Comparison of ENCODE assay signal across 1 cellular context in genomic region chr7:101586078-101586941, GRCh38.
TF ChIP-seq lines count a peak whose summit lies in the region.

No MANE protein-coding gene starts in this region.

TF ChIP-seq in K562, 482 proteins besides CTCF, POLR2A, EP300 and RAD21 (continued from another document):
- TF ChIP-seq CHD7 (IDR thresholded peaks at IDR 0.05; ENCODE audit: low read depth, low read length) (no peak), CBX8 (IDR thresholded peaks at IDR 0.05; ENCODE audit: borderline replicate concordance, extremely low read depth, low read depth, low read length, poor library complexity, severe bottlenecking) (no peak), U2AF2 (optimal IDR thresholded peaks at IDR 0.05; ENCODE audit: low read depth, low read length) (no peak), WHSC1 (IDR thresholded peaks at IDR 0.05; ENCODE audit: low read length) (no peak), ZNF408 (CRISPR knock-in tag; IDR thresholded peaks at IDR 0.05; ENCODE audit: low read depth) (no peak), ESRRA (IDR thresholded peaks at IDR 0.05; ENCODE audit: borderline replicate concordance, low read depth) (no peak), ZNF586 (CRISPR knock-in tag; conservative IDR thresholded peaks at IDR 0.05) (no peak), JUND (IDR thresholded peaks at IDR 0.05; ENCODE audit: borderline replicate concordance, low read depth, low read length) (no peak), JUND (tag; IDR thresholded peaks at IDR 0.05; ENCODE audit: borderline replicate concordance, low read depth, low read length) (no peak), ZNF124 (CRISPR knock-in tag; IDR thresholded peaks at IDR 0.05) (no peak), NR2C2 (CRISPR knock-in tag; IDR thresholded peaks at IDR 0.05) (no peak), NR2C2 (tag; IDR thresholded peaks at IDR 0.05) (no peak), KDM2B (CRISPR knock-in tag; IDR thresholded peaks at IDR 0.05) (no peak), THRB (CRISPR knock-in tag; conservative IDR thresholded peaks at IDR 0.05) (no peak), NFIC (IDR thresholded peaks at IDR 0.05) (no peak), MBD1 (CRISPR knock-in tag; IDR thresholded peaks at IDR 0.05) (no peak), STAT6 (CRISPR knock-in tag; IDR thresholded peaks at IDR 0.05) (no peak), ZNF518B (CRISPR knock-in tag; IDR thresholded peaks at IDR 0.05) (no peak), JUN (IDR thresholded peaks at IDR 0.05; ENCODE audit: borderline replicate concordance, low read depth, low read length) (no peak), JUN (CRISPR knock-in tag; IDR thresholded peaks at IDR 0.05; ENCODE audit: borderline replicate concordance) (no peak), RUNX1 (IDR thresholded peaks at IDR 0.05; ENCODE audit: low read depth) (no peak), CCAR2 (IDR thresholded peaks at IDR 0.05; ENCODE audit: low read depth, low read length) (no peak), PHB (CRISPR knock-in tag; IDR thresholded peaks at IDR 0.05) (no peak), BCOR (IDR thresholded peaks at IDR 0.05) (peak; percentile 78), NONO (IDR thresholded peaks at IDR 0.05; ENCODE audit: low read depth in 2 of 2, low read length in 1 of 2) (no peak), SUPT5H (IDR thresholded peaks at IDR 0.05) (no peak), RCOR1 (IDR thresholded peaks at IDR 0.05; ENCODE audit: borderline replicate concordance in 1 of 2, low read depth in 2 of 2, low read length in 2 of 2) (0 out of 4 replicates have a peak, but pooled peaks of 1 of the 2 experiments have one; percentile 33), CBX3 (IDR thresholded peaks at IDR 0.05; ENCODE audit: borderline replicate concordance in 1 of 2, low read length in 2 of 2) (no peak), E2F6 (IDR thresholded peaks at IDR 0.05; ENCODE audit: borderline replicate concordance in 1 of 2, extremely low read depth in 1 of 2, insufficient read depth in 1 of 2, insufficient read length in 1 of 2, low read depth in 1 of 2, low read length in 1 of 2, poor library complexity in 1 of 2, severe bottlenecking in 1 of 2) (peak in 1 of 2 experiments; percentile 68)
TF ChIP-seq in K562: peak in this region for 18.
